Comparison of ENCODE assay signal across 14 cellular contexts in the genomic region with DNA sequence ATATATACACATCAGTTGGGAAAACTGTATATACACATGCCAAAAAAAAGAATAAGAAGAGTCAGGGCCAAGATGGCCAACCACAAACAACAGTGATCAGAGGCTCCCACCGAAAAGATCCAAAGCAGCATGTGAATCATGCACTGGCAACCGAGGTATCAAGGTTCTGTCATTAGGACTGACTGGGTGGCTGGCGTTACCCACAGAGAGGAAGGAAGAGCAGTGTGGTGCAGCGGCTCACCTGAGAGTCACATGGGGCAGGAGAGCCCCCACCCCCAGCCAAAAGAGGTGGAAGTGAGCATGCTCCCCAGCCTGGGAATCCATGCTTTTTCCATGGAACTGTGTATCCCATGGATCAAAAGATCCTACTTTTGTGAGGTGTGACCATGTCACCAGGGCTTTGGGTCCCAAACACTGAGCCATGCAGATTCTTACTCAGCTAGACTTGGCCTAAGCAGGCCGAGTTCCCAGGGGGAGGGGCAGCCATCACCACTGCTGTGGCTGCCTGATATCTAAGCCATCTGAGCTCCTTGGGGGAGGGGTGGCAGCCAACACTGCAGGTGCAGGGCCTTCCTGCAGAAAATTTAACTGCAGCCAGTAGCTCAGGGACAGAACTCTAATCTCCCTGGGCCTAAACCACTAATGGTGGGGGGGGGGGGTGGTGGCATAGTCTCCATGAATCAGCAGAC. TPM values are rescaled to one million over a fixed set of nuclear protein-coding genes. Genes with fewer than 3 reads are reported as not detected.
A peak's percentile ranks its signal among the peaks of the same experiment; 100 is the strongest.
DNase-seq lines count a peak whose midpoint lies in the region; TF ChIP-seq lines count a peak whose summit lies in the region.
"Had no signal": no experiment of that assay in that cellular context is flagged by ENCODE, and none has a peak within 500 bp of the region (broad histone marks: within the 10 kb centered on the region; RNA-seq: fewer than 3 reads in every experiment).

No MANE protein-coding gene starts in this region.

- H3K36me3 ChIP-seq in spleen = no peaks in the 10 kb centered on the region

- DNase-seq in activated T-cell treated with anti-CD3 and anti-CD28 coated beads for 1 hour (ENCODE audit: low read depth) (peak; percentile 0), activated T-cell treated with anti-CD3 and anti-CD28 coated beads for 4 hours (no peak), RWPE1 (ENCODE audit: low spot score) (no peak), spleen (no peak), NCI-H187 treated with DMSO at 0.1 percent for 48 hours (lab: John Stamatoyannopoulos, UW) (no peak)
- no peak for DNase-seq in activated T-helper 1 cell treated with anti-CD3 and anti-CD28 coated beads, Interleukin-12 subunit alpha, Interleukin-12 subunit beta, Interleukin-2, Interleukin-4 antibody, amounts not matched to agents 30 ng/mL and 10 ng/mL and 1 ng/mL, durations not matched to agents 14 hours and 24 hours and 36 hours (ENCODE audit: low spot score)
- peak; percentile 15 for DNase-seq in stimulated activated CD4-positive, alpha-beta T cell treated with anti-CD3 and anti-CD28 coated beads, Interleukin-4, amount 100 ng/mL, for 24 hours
- DNase-seq: Calu3, NCI-H1105, trophoblast cell had no signal

- H3K4me3 Mint-ChIP-seq in T-helper 1 cell treated with Interleukin-12 subunit alpha and Interleukin-12 subunit beta and Interleukin-4 antibody, amounts not matched to agents 30 μg/mL and 1 μg/mL, for 36 hours = no peak overlapping the region
- no peak overlapping the region for H3K4me3 Mint-ChIP-seq in activated T-helper 1 cell treated with anti-CD3 and anti-CD28 coated beads, Interleukin-12 subunit alpha, Interleukin-12 subunit beta, Interleukin-2, Interleukin-4 antibody, amounts not matched to agents 30 ng/mL and 10 ng/mL and 1 ng/mL, durations not matched to agents 14 hours and 24 hours and 36 hours

- H3K9me3 Mint-ChIP-seq in T-helper 1 cell treated with Interleukin-12 subunit alpha and Interleukin-12 subunit beta and Interleukin-4 antibody, amounts not matched to agents 30 μg/mL and 1 μg/mL, for 36 hours = peaks cover 16% of the 10 kb centered on the region
- peaks cover 9% of the 10 kb centered on the region for H3K9me3 Mint-ChIP-seq in activated T-helper 1 cell treated with anti-CD3 and anti-CD28 coated beads, Interleukin-12 subunit alpha, Interleukin-12 subunit beta, Interleukin-2, Interleukin-4 antibody, amounts not matched to agents 30 ng/mL and 10 ng/mL and 1 ng/mL, durations not matched to agents 14 hours and 24 hours and 36 hours

- H3K27ac Mint-ChIP-seq in T-helper 1 cell treated with Interleukin-12 subunit alpha and Interleukin-12 subunit beta and Interleukin-4 antibody, amounts not matched to agents 30 μg/mL and 1 μg/mL, for 36 hours = peak overlapping the region; percentile 55
- peak overlapping the region; percentile 61 for H3K27ac Mint-ChIP-seq in activated T-helper 1 cell treated with anti-CD3 and anti-CD28 coated beads, Interleukin-12 subunit alpha, Interleukin-12 subunit beta, Interleukin-2, Interleukin-4 antibody, amounts not matched to agents 30 ng/mL and 10 ng/mL and 1 ng/mL, durations not matched to agents 14 hours and 24 hours and 36 hours

- no peaks in the 10 kb centered on the region for H3K9me3 ChIP-seq in spleen

- no peaks in the 10 kb centered on the region for H3K27me3 Mint-ChIP-seq in T-helper 1 cell treated with Interleukin-12 subunit alpha and Interleukin-12 subunit beta and Interleukin-4 antibody, amounts not matched to agents 30 μg/mL and 1 μg/mL, for 36 hours (ENCODE audit: low read depth)
- H3K27me3 Mint-ChIP-seq in activated T-helper 1 cell treated with anti-CD3 and anti-CD28 coated beads, Interleukin-12 subunit alpha, Interleukin-12 subunit beta, Interleukin-2, Interleukin-4 antibody, amounts not matched to agents 30 ng/mL and 10 ng/mL and 1 ng/mL, durations not matched to agents 14 hours and 24 hours and 36 hours (ENCODE audit: insufficient read depth) = no peaks in the 10 kb centered on the region

- no peak for TF ChIP-seq POLR2A in spleen (IDR thresholded peaks at IDR 0.05)

- H3K4me1 Mint-ChIP-seq in T-helper 1 cell treated with Interleukin-12 subunit alpha and Interleukin-12 subunit beta and Interleukin-4 antibody, amounts not matched to agents 30 μg/mL and 1 μg/mL, for 36 hours (ENCODE audit: low read depth) = peaks cover 3% of the 10 kb centered on the region
- peaks cover 5% of the 10 kb centered on the region for H3K4me1 Mint-ChIP-seq in activated T-helper 1 cell treated with anti-CD3 and anti-CD28 coated beads, Interleukin-12 subunit alpha, Interleukin-12 subunit beta, Interleukin-2, Interleukin-4 antibody, amounts not matched to agents 30 ng/mL and 10 ng/mL and 1 ng/mL, durations not matched to agents 14 hours and 24 hours and 36 hours (ENCODE audit: low read depth)

- no peaks in the 10 kb centered on the region for H3K27me3 ChIP-seq in spleen (replicated peaks in 1 of 7)
- H3K27me3 ChIP-seq: hepatocyte had no signal

- H3K4me3 ChIP-seq in spleen = no peak overlapping the region
- H3K4me3 ChIP-seq: hepatocyte had no signal

- H3K36me3 Mint-ChIP-seq in T-helper 1 cell treated with Interleukin-12 subunit alpha and Interleukin-12 subunit beta and Interleukin-4 antibody, amounts not matched to agents 30 μg/mL and 1 μg/mL, for 36 hours (ENCODE audit: low read depth) = peaks cover 5% of the 10 kb centered on the region
- H3K36me3 Mint-ChIP-seq in activated T-helper 1 cell treated with anti-CD3 and anti-CD28 coated beads, Interleukin-12 subunit alpha, Interleukin-12 subunit beta, Interleukin-2, Interleukin-4 antibody, amounts not matched to agents 30 ng/mL and 10 ng/mL and 1 ng/mL, durations not matched to agents 14 hours and 24 hours and 36 hours (ENCODE audit: low read depth) = no peaks in the 10 kb centered on the region

- H3K27ac ChIP-seq in RWPE1 (no peak overlapping the region), spleen (no peak overlapping the region)
- H3K27ac ChIP-seq: hepatocyte had no signal

- intact Hi-C loops in activated T-helper 1 cell treated with anti-CD3 and anti-CD28 coated beads, Interleukin-12 subunit alpha, Interleukin-12 subunit beta, Interleukin-2, Interleukin-4 antibody, amounts not matched to agents 30 ng/mL and 10 ng/mL and 1 ng/mL, durations not matched to agents 14 hours and 24 hours and 36 hours (cut with micrococcal nuclease) = no loop called here
- intact Hi-C loops in spleen (cut with DNase I; ENCODE audit: low total_unique reads) = no loop called here

- no peaks in the 10 kb centered on the region for H3K4me1 ChIP-seq in spleen

- POLR2A ChIA-PET in RWPE1 (lab: Yijun Ruan, JAX; ENCODE audit: low non-redundant PET) = no interaction called here

- CTCF ChIA-PET in RWPE1 (lab: Yijun Ruan, JAX) = no interaction called here

- 51 to 68% (median 56%) methylated on average over 3 to 5 of the region's 5 CpGs for WGBS in spleen, 5 donors

- no peak for TF ChIP-seq CTCF in RWPE1 (conservative IDR thresholded peaks at IDR 0.05; ENCODE audit: low read depth)
- no peak for TF ChIP-seq CTCF in spleen (IDR thresholded peaks at IDR 0.05 in 8 of 11, conservative IDR thresholded peaks at IDR 0.05 in 3 of 11)

RNA-seq across cellular contexts. Expression of gene P2RY10, which starts 52.8 kb away (rescaled TPM):
- total RNA-seq in activated T-helper 1 cell treated with anti-CD3 and anti-CD28 coated beads, Interleukin-12 subunit alpha, Interleukin-12 subunit beta, Interleukin-2, Interleukin-4 antibody, amounts not matched to agents 30 ng/mL and 10 ng/mL and 1 ng/mL, durations not matched to agents 14 hours and 24 hours and 36 hours = 34.6 and 44.9 TPM in 2 replicates
- 10 to 100 TPM; 28.8 to 41.4 (median 30.5) TPM for total RNA-seq in spleen
- polyA plus RNA-seq in spleen = 10 to 100 TPM; 12.0 to 14.0 (median 13.1) TPM
- total RNA-seq: Calu3, cerebellum, epithelial cell of proximal tubule, hepatocyte had no signal
- polyA plus RNA-seq: hepatocyte had no signal

Comparison
In these comparisons a context has a peak if more than half of its experiments do, and no peak if none do; other contexts are left out.
1. DNase-seq: peak in activated T-cell treated with anti-CD3 and anti-CD28 coated beads for 1 hour (single experiment) and stimulated activated CD4-positive, alpha-beta T cell treated with anti-CD3 and anti-CD28 coated beads, Interleukin-4, amount 100 ng/mL, for 24 hours (single experiment); none in activated T-cell treated with anti-CD3 and anti-CD28 coated beads for 4 hours (single experiment), activated T-helper 1 cell treated with anti-CD3 and anti-CD28 coated beads, Interleukin-12 subunit alpha, Interleukin-12 subunit beta, Interleukin-2, Interleukin-4 antibody, amounts not matched to agents 30 ng/mL and 10 ng/mL and 1 ng/mL, durations not matched to agents 14 hours and 24 hours and 36 hours (single experiment), RWPE1 (single experiment), spleen (single experiment) and NCI-H187 treated with DMSO at 0.1 percent for 48 hours (single experiment).